ENCODE assay signal across 12 cellular contexts in the genomic region with DNA sequence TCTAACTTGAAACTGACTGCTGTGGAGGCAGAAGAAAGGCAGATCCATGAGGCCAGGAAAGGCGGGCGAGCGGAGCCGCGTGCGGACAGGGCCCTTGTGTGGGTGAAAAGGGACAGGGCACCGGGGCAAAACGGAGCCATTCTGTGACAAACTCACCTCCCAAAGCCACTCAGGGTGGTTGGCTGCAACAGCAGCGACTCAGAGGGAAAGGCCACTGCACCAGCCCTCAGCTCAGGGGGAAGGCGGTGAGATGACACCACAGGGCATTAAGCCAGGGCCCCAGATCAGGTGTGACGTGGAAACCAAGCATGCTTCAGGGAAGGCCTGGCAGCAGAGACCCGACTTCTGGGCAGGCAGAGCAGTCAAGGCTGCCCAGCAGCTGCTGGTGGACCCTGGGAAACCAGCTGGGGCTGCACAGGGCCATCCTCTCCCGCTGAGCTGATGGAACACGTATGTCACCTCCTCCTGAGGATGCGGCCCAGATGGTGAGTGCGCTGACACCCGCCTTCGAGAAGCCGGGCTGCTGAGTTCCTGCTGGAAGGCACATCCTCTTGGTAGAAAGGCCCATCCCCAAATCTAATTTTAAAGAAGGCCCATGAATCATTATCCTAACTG.
DNase-seq lines count a peak whose midpoint lies in the region; ATAC-seq and TF ChIP-seq lines count a peak whose summit lies in the region.
"Had no signal": no experiment of that assay in that cellular context is flagged by ENCODE, and none has a peak within 500 bp of the region (broad histone marks: within the 10 kb centered on the region; RNA-seq: fewer than 3 reads in every experiment).

No MANE protein-coding gene starts in this region.

- H3K4me1 ChIP-seq in neutrophil (ENCODE audit: control insufficient read depth in 1 of 2, insufficient read depth in 1 of 2, low read depth in 1 of 2, low read length in 1 of 2): peaks cover 65 to 70% of the 10 kb centered on the region in 2 experiments

- peak overlapping the region; percentile 90 for H3K27ac ChIP-seq in neutrophil

- in situ Hi-C loops in astrocyte of the spinal cord (cut with HindIII; ENCODE audit: low sequenced_read_pairs): no loop called here
- in situ Hi-C loops in G401 (cut with HindIII; ENCODE audit: low sequenced_read_pairs): no loop called here

- H3K9me3 ChIP-seq in neutrophil: no peaks in the 10 kb centered on the region

- H3K4me3 ChIP-seq in astrocyte of the spinal cord (ENCODE audit: low read depth, low read length) (no peak overlapping the region), neutrophil (ENCODE audit: low read depth in 1 of 2, low read length in 1 of 2) (peak overlapping the region in 1 of 2 experiments; percentile 75)

- TF ChIP-seq CTCF in astrocyte of the spinal cord (IDR thresholded peaks at IDR 0.05; ENCODE audit: low read depth, low read length) (no peak), neutrophil (IDR thresholded peaks at IDR 0.05) (no peak)

- ATAC-seq in GM18858 (IDR thresholded peaks at IDR 0.05; ENCODE audit: unreplicated experiment): no peak
- ATAC-seq in GM21360 (IDR thresholded peaks at IDR 0.05; ENCODE audit: unreplicated experiment): no peak
- ATAC-seq: right cardiac atrium had no signal

- no peaks in the 10 kb centered on the region for H3K27me3 ChIP-seq in neutrophil

- DNase-seq in AG20443 (ENCODE audit: low spot score): peak; percentile 39
- DNase-seq in GM04504 (ENCODE audit: low read depth): peak; percentile 37
- DNase-seq in astrocyte of the spinal cord (ENCODE audit: low read depth, low spot score): peak; percentile 50
- no peak for DNase-seq in SIG-M5 treated with dmso at 0.1 percent for 504 hours (lab: John Stamatoyannopoulos, UW; ENCODE audit: unreplicated experiment)
- no peak for DNase-seq in G401 (ENCODE audit: low spot score)
- DNase-seq: DMS153, NCI-H1694 treated with DMSO at 0.1 percent for 48 hours, T-helper 9 cell had no signal

- no peaks in the 10 kb centered on the region for H3K36me3 ChIP-seq in neutrophil

Comparison
In these comparisons a context has a peak if more than half of its experiments do, and no peak if none do; other contexts are left out.
1. DNase-seq: peak in AG20443 (single experiment), GM04504 (single experiment) and astrocyte of the spinal cord (single experiment); none in SIG-M5 treated with dmso at 0.1 percent for 504 hours (single experiment) and G401 (single experiment).